ENCODE assay signal across 8 cellular contexts in the genomic region with DNA sequence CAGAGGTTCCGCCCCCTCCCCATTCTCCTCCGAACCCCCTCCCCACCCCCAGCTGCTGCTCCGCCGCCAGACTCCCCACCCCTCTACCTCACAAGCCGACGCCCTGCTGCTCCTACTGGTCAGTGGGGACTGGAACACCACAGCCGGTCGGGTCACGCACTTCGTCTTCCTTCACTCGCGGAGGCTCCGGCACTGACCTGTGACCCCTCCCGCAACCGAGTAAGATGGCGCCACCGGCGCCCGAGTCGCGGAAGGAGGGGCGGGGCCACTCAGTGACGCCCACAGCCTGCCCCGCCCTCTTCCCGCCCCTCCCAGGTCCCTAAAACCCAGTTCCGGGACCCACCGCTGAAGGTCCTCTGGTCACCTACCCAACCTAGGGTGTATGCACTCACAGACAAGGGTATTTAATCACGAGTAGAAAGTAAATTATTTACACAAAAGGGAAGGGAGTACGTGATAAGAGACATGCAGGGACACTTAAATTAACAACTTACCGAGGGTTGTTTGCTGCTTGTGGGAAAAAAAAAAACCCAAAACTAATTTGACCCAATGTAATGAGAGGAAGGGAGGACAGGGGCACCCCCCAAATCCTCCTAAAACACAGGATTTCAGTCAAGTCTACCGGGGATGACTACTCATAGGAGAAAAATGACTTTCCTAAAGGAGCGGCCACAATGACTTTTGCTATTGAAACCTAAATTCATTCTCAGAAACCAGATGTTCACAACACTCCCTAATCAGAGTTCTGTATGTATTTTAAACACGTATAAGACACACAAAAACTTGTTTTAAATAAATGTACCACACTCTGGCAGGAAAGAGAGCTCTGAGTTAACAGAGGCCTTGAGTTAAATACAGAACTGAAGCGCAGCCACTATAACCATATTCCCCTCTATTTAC. TPM values are rescaled to one million over a fixed set of nuclear protein-coding genes. Genes with fewer than 3 reads are reported as not detected.
DNase-seq lines count a peak whose midpoint lies in the region; ATAC-seq and TF ChIP-seq lines count a peak whose summit lies in the region.

A gene with protein sequence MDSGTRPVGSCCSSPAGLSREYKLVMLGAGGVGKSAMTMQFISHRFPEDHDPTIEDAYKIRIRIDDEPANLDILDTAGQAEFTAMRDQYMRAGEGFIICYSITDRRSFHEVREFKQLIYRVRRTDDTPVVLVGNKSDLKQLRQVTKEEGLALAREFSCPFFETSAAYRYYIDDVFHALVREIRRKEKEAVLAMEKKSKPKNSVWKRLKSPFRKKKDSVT (minus strand): TSS at position 194 of the 900 bp plus-strand sequence. CDS start 588 bp downstream, outside the sequence.

- peak within 1 kb of the TSS; percentile 65 for H3K9ac ChIP-seq in OCI-LY1 (ENCODE audit: low read length)

- WGBS in mesodermal cell (ENCODE audit: insufficient coverage in 2 of 2), 2 experiments = 5 to 10% methylated on average over 17 to 21 of the region's 34 CpGs

- TF ChIP-seq CTCF in OCI-LY1 (IDR thresholded peaks at IDR 0.05; ENCODE audit: low read length) (no peak), endothelial cell (IDR thresholded peaks at IDR 0.05; ENCODE audit: unreplicated experiment) (no peak)

- peak within 1 kb of the TSS; percentile 81 for H3K4me3 ChIP-seq in OCI-LY1 (ENCODE audit: low read depth, low read length, poor library complexity, severe bottlenecking)
- peak within 1 kb of the TSS; percentile 74 for H3K4me3 ChIP-seq in mesodermal cell (ENCODE audit: extremely low read depth, insufficient read depth, low read length, poor library complexity, severe bottlenecking)

- H2AFZ ChIP-seq in OCI-LY1 (ENCODE audit: low read length) = no peak within 1 kb of the TSS

- H3K27me3 ChIP-seq in OCI-LY1 (ENCODE audit: insufficient read depth, low read length) = no peaks in the 10 kb centered on the region

- peak within 1 kb of the TSS; percentile 95 for H3K4me2 ChIP-seq in OCI-LY1 (ENCODE audit: low read length)

- peaks cover 74% of the 10 kb centered on the region for H3K36me3 ChIP-seq in OCI-LY1 (ENCODE audit: insufficient read depth, low read length)
- H3K36me3 ChIP-seq in mesodermal cell (ENCODE audit: control insufficient read depth, insufficient read depth, low read length) = peaks cover 78% of the 10 kb centered on the region

- ATAC-seq in GM19463 (IDR thresholded peaks at IDR 0.05; ENCODE audit: unreplicated experiment) = peak; percentile 76

- peaks cover 27% of the 10 kb centered on the region for H3K36me3 Mint-ChIP-seq in endothelial cell (ENCODE audit: low read depth, unreplicated experiment)

- peak within 1 kb of the TSS; percentile 99 for H3K4me3 Mint-ChIP-seq in endothelial cell (ENCODE audit: unreplicated experiment)

- no peaks in the 10 kb centered on the region for H4K20me1 ChIP-seq in OCI-LY1 (ENCODE audit: insufficient read depth, low read length)

- no peaks in the 10 kb centered on the region for H3K79me2 ChIP-seq in OCI-LY1 (ENCODE audit: insufficient read depth, low read length)

- H3K27me3 Mint-ChIP-seq in endothelial cell (ENCODE audit: unreplicated experiment) = no peaks in the 10 kb centered on the region

- H3K4me1 Mint-ChIP-seq in endothelial cell (ENCODE audit: unreplicated experiment) = peaks cover 10% of the 10 kb centered on the region

- H3K27ac ChIP-seq in OCI-LY1 (ENCODE audit: low read depth, low read length, poor library complexity, severe bottlenecking) = peak within 1 kb of the TSS; percentile 80
- peak within 1 kb of the TSS; percentile 44 for H3K27ac ChIP-seq in mesodermal cell (ENCODE audit: low read depth, low read length, severe bottlenecking)

- H3F3A ChIP-seq in OCI-LY1 (ENCODE audit: insufficient read depth, low read length) = peaks cover 9% of the 10 kb centered on the region

- no peaks in the 10 kb centered on the region for H3K9me2 ChIP-seq in OCI-LY1 (ENCODE audit: low read depth, low read length)

- H3K9me3 ChIP-seq in OCI-LY1 (ENCODE audit: low read length) = no peaks in the 10 kb centered on the region
- H3K9me3 ChIP-seq in mesodermal cell (ENCODE audit: control insufficient read depth, low read length) = no peaks in the 10 kb centered on the region

- H3K27ac Mint-ChIP-seq in endothelial cell (ENCODE audit: unreplicated experiment) = peak within 1 kb of the TSS; percentile 94

- peak; percentile 88 for DNase-seq in COLO668 (lab: John Stamatoyannopoulos, UW; ENCODE audit: unreplicated experiment)
- DNase-seq in HPDE6-E6E7 (ENCODE audit: extremely low spot score) = peak; percentile 74
- DNase-seq in activated CD8-positive, alpha-beta memory T cell treated with anti-CD3 and anti-CD28 coated beads, Interleukin-2, amount 50 U/mL, for 4 hours = peak; percentile 83
- peak; percentile 84 for DNase-seq in endothelial cell (ENCODE audit: low spot score)
- DNase-seq in stimulated activated CD8-positive, alpha-beta memory T cell treated with anti-CD3 and anti-CD28 coated beads, Interleukin-15, amount 100 ng/mL, for 4 hours (ENCODE audit: low read depth in 2 of 2) = peak; percentile 67 to 70

- H3K4me1 ChIP-seq in OCI-LY1 (ENCODE audit: insufficient read depth, low read length, severe bottlenecking) (peaks cover 23% of the 10 kb centered on the region), mesodermal cell (ENCODE audit: control insufficient read depth, insufficient read depth, low read length, poor library complexity, severe bottlenecking) (peaks cover 5% of the 10 kb centered on the region)

- no peaks in the 10 kb centered on the region for H3K9me3 Mint-ChIP-seq in endothelial cell (ENCODE audit: unreplicated experiment)

RNA-seq across cellular contexts. Expression of the gene that starts here (rescaled TPM):
- total RNA-seq in endothelial cell (ENCODE audit: unreplicated experiment) = 69.2 TPM
- polyA plus RNA-seq in mesodermal cell (2013, experiment 1 of 2) = 46.8 TPM
- polyA plus RNA-seq in mesodermal cell (2013, experiment 2 of 2) = 38.1 TPM

Comparison
In these comparisons a context has a peak if more than half of its experiments do, and no peak if none do; other contexts are left out.
1. Peak in every context shown above with its lines: DNase-seq, ATAC-seq, H3K4me3 ChIP-seq and H3K27ac ChIP-seq.